In the genomic region with DNA sequence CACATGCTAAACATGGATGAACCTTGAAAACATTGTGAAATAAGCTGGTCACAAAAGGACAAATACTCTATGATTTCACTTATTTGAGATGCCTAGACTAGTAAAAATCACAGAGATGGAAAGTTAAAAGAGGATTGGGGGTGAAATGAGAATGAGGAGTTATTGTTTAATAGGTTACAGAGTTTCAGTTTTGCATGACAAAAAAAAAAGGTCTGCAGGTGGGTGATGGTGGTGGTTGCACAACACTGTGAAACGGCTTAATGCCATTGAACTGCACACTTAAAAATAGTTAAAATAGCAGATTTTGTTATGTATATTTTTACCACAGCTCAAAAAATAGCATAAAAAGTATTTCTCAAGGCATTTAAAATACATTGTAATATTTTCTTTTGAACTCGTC, we compare ENCODE assay signal across 25 cellular contexts.
"Had no signal": no experiment of that assay in that cellular context is flagged by ENCODE, and none has a peak within 500 bp of the region (broad histone marks: within the 10 kb centered on the region; RNA-seq: fewer than 3 reads in every experiment).

No MANE protein-coding gene starts in this region.

- DNase-seq: Karpas-422; KBM-7; MG63; NCI-H1092; NCI-H1105 treated with DMSO at 0.1 percent for 48 hours; NCI-H1417 treated with DMSO at 0.1 percent for 48 hours; NCI-H146; NCI-H187; NCI-H2029; NCI-H2081 treated with DMSO at 0.1 percent for 48 hours; NCI-H2171; NCI-H226; NCI-H446; NCI-H510A; NCI-H524 treated with DMSO at 0.1 percent for 48 hours; NCI-H69; NCI-H774; NK-92 treated with Interleukin-12 subunit alpha and Interleukin-12 subunit beta, amount 100 ng/mL, for 24 hours; PC-3; SHP77; SK-N-SH; SW 1271; T-cell had no signal

- ATAC-seq: Panc1, PC-3, T-cell had no signal

- H3K4me2 ChIP-seq: SK-N-SH had no signal

- H3K9ac ChIP-seq: SK-N-SH had no signal

- H3K27me3 ChIP-seq: MG63 had no signal

- H3K36me3 ChIP-seq: MG63 had no signal

- H3K27ac ChIP-seq: RWPE1 had no signal

- H3K4me3 ChIP-seq: MG63 had no signal
